Comparison of ENCODE assay signal across 14 cellular contexts in genomic region chr18:76847926-76848325, GRCh38. TPM values are rescaled to one million over a fixed set of nuclear protein-coding genes. Genes with fewer than 3 reads are reported as not detected.
DNase-seq lines count a peak whose midpoint lies in the region; ATAC-seq and TF ChIP-seq lines count a peak whose summit lies in the region.
"Had no signal": no experiment of that assay in that cellular context is flagged by ENCODE, and none has a peak within 500 bp of the region (broad histone marks: within the 10 kb centered on the region; RNA-seq: fewer than 3 reads in every experiment).

No MANE protein-coding gene starts in this region.

- CTCF ChIA-PET in HEK293T (lab: Yijun Ruan, JAX), result no interaction called here

- no peaks in the 10 kb centered on the region for H3K9me3 ChIP-seq in hepatocyte (ENCODE audit: low read depth)
- H3K9me3 ChIP-seq: mucosa of descending colon, sigmoid colon, suprapubic skin had no signal

- ATAC-seq in SK-N-SH treated with all-trans-retinoic acid at 6 μM for 48 hours, result peak; percentile 56; the same call in 1 of the 3 replicates
- ATAC-seq in GM21447 (IDR thresholded peaks at IDR 0.05; ENCODE audit: unreplicated experiment), result no peak
- ATAC-seq: mucosa of descending colon had no signal

- no peak overlapping the region for H2AFZ ChIP-seq in hepatocyte

- WGBS in hepatocyte (ENCODE audit: low lambda C conversion rate, missing lambda C conversion rate), result 46% methylated on average over 2 of the region's 2 CpGs

- no peak overlapping the region for H3K4me3 ChIP-seq in hepatocyte
- H3K4me3 ChIP-seq: mucosa of descending colon, sigmoid colon, suprapubic skin had no signal

- H3K36me3 ChIP-seq in hepatocyte (replicated peaks; ENCODE audit: insufficient read depth, low read depth), result no peaks in the 10 kb centered on the region

- H3K27me3 ChIP-seq in hepatocyte, result no peaks in the 10 kb centered on the region
- H3K27me3 ChIP-seq: sigmoid colon, suprapubic skin had no signal

- POLR2A ChIA-PET in HEK293T (lab: Yijun Ruan, JAX), result no interaction called here

- no peaks in the 10 kb centered on the region for H4K20me1 ChIP-seq in hepatocyte (ENCODE audit: insufficient read depth, poor library complexity, severe bottlenecking)

- peak; percentile 12 for TF ChIP-seq CTCF in hepatocyte (IDR thresholded peaks at IDR 0.05; ENCODE audit: poor library complexity)

- DNase-seq in ACHN, result peak; percentile 6
- peak; percentile 26 for DNase-seq in HEK293T (ENCODE audit: extremely low spot score)
- no peak for DNase-seq in hepatocyte (ENCODE audit: low spot score)
- no peak for DNase-seq in activated T-cell treated with anti-CD3 and anti-CD28 coated beads, Interleukin-2, amount 50 U/mL, for 1 hour
- no peak for DNase-seq in NCI-H1105 (lab: John Stamatoyannopoulos, UW)
- DNase-seq in ecto neural progenitor cell (ENCODE audit: low spot score), result no peak
- DNase-seq: hypothalamus, mucosa of descending colon, NCI-H226, sigmoid colon had no signal

- H3K4me2 ChIP-seq in hepatocyte, result no peak overlapping the region
- H3K4me2 ChIP-seq: KMS-11 had no signal

- no peak overlapping the region for H3K27ac ChIP-seq in hepatocyte
- H3K27ac ChIP-seq: KMS-11, sigmoid colon, suprapubic skin had no signal

- peaks cover 69% of the 10 kb centered on the region for H3K79me2 ChIP-seq in hepatocyte

- peaks cover 8% of the 10 kb centered on the region for H3K4me1 ChIP-seq in hepatocyte (ENCODE audit: insufficient read depth)
- H3K4me1 ChIP-seq: sigmoid colon, suprapubic skin had no signal

- in situ Hi-C loops in ACHN (cut with HindIII; ENCODE audit: low pct_ligation_motif_present, low pct_unique_long_range_greater_than_20kb, low sequenced_read_pairs), result no loop called here

- no peaks in the 10 kb centered on the region for H3K9me2 ChIP-seq in hepatocyte (replicated peaks; ENCODE audit: insufficient read depth)

TF ChIP-seq in HEK293T, 16 proteins besides CTCF, POLR2A, EP300 and RAD21:
- no peak for TF ChIP-seq FOXM1 (IDR thresholded peaks at IDR 0.05; ENCODE audit: borderline replicate concordance)
- no peak for TF ChIP-seq BHLHE40 (IDR thresholded peaks at IDR 0.05; ENCODE audit: borderline replicate concordance)

TF ChIP-seq in SK-N-SH treated with all-trans-retinoic acid at 6 μM for 48 hours, 23 proteins besides CTCF, POLR2A, EP300 and RAD21:
- TF ChIP-seq CREB5 (CRISPR knock-in tag; IDR thresholded peaks at IDR 0.05; ENCODE audit: low read depth) (no peak), ZNF70 (CRISPR knock-in tag; IDR thresholded peaks at IDR 0.05) (no peak)
- TF ChIP-seq, protein P1, sequence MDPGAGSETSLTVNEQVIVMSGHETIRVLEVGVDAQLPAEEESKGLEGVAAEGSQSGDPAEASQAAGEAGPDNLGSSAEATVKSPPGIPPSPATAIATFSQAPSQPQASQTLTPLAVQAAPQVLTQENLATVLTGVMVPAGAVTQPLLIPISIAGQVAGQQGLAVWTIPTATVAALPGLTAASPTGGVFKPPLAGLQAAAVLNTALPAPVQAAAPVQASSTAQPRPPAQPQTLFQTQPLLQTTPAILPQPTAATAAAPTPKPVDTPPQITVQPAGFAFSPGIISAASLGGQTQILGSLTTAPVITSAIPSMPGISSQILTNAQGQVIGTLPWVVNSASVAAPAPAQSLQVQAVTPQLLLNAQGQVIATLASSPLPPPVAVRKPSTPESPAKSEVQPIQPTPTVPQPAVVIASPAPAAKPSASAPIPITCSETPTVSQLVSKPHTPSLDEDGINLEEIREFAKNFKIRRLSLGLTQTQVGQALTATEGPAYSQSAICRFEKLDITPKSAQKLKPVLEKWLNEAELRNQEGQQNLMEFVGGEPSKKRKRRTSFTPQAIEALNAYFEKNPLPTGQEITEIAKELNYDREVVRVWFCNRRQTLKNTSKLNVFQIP (CRISPR knock-in tag; IDR thresholded peaks at IDR 0.05; ENCODE audit: borderline replicate concordance, low read depth), result no peak
TF ChIP-seq in SK-N-SH treated with all-trans-retinoic acid at 6 μM for 48 hours: peak in this region for 0.

RNA-seq across cellular contexts. Expression of gene ZNF236, which starts 25.6 kb away (rescaled TPM):
- total RNA-seq in hepatocyte, result 7.5 and 8.2 TPM in 2 replicates
- 7.4 and 8.5 TPM in 2 replicates for polyA plus RNA-seq in hepatocyte

Comparison
In these comparisons a context has a peak if more than half of its experiments do, and no peak if none do; other contexts are left out.
1. DNase-seq: peak in ACHN (single experiment) and HEK293T (single experiment); none in hepatocyte (single experiment), activated T-cell treated with anti-CD3 and anti-CD28 coated beads, Interleukin-2, amount 50 U/mL, for 1 hour (single experiment), NCI-H1105 (single experiment) and ecto neural progenitor cell (single experiment).